In the genomic region with DNA sequence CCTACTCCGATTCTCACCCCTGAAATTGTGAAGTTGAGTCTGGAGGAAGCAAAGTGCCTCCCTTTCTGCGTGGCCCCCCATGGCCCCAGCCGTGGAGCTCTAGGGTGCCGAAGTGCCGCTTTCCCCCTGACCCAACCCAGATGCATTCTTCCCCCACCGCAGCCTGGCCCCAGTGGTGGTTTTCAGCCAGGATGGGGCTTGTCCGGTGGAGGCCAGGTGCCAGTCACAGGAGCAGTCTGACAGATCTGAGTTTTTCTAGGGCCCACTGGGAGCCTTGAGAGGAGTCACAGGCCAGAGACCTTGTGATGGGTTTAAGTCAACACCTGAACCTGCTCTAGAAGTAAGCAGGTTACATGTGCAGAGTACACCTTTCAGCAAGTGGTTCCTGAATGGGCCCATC, we compare ENCODE assay signal across 5 cellular contexts. TPM values are rescaled to one million over a fixed set of nuclear protein-coding genes. Genes with fewer than 3 reads are reported as not detected.
"Had no signal": no experiment of that assay in that cellular context is flagged by ENCODE, and none has a peak within 500 bp of the region (broad histone marks: within the 10 kb centered on the region; RNA-seq: fewer than 3 reads in every experiment).

No MANE protein-coding gene starts in this region.

RNA-seq across cellular contexts. Expression of a gene that starts 51.7 kb away (rescaled TPM):
- total RNA-seq: GM23248, H7, IMR-90 had no signal
- polyA plus RNA-seq: IMR-90 had no signal

RNA-seq across cellular contexts. Expression of a gene that starts 51.8 kb away (rescaled TPM):
- total RNA-seq: GM23248, H4, H7, HT-29, IMR-90 had no signal
- polyA plus RNA-seq: GM23248, IMR-90 had no signal
